Comparison of ENCODE assay signal across 1 cellular context in the genomic region with DNA sequence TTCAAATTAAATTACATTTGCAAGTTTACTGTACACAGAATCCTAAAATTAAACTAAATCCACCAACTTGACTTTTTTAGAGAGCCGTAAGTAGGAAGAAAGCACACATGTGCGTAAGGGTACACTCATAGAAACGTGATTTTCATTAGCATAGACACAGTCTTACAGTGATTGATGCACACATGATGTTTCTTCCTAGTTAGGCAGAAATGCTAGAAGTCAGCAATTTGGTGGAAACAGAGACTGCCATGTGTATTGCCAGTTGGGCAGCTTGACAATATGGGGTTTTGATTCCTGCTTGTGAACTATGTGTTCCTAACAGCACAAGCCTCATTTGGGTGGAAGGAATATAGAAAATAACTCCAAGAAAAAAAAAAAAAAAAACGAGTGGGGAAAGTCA.
TF ChIP-seq lines count a peak whose summit lies in the region.

No MANE protein-coding gene starts in this region.

TF ChIP-seq in IMR-90, 13 proteins besides CTCF, POLR2A, EP300 and RAD21:
- no peak for TF ChIP-seq CEBPB (IDR thresholded peaks at IDR 0.05; ENCODE audit: low read depth, low read length)
- no peak for TF ChIP-seq NFE2L2 (IDR thresholded peaks at IDR 0.05; ENCODE audit: low read depth, low read length)
- TF ChIP-seq, protein P1, sequence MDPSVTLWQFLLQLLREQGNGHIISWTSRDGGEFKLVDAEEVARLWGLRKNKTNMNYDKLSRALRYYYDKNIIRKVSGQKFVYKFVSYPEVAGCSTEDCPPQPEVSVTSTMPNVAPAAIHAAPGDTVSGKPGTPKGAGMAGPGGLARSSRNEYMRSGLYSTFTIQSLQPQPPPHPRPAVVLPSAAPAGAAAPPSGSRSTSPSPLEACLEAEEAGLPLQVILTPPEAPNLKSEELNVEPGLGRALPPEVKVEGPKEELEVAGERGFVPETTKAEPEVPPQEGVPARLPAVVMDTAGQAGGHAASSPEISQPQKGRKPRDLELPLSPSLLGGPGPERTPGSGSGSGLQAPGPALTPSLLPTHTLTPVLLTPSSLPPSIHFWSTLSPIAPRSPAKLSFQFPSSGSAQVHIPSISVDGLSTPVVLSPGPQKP (IDR thresholded peaks at IDR 0.05; ENCODE audit: borderline replicate concordance, low read depth, low read length) = no peak
- TF ChIP-seq MAZ (IDR thresholded peaks at IDR 0.05; ENCODE audit: borderline replicate concordance, low read depth, low read length) = no peak
- TF ChIP-seq MAFK (IDR thresholded peaks at IDR 0.05; ENCODE audit: low read depth, low read length) = no peak
- no peak for TF ChIP-seq RFX5 (IDR thresholded peaks at IDR 0.05; ENCODE audit: low read depth, low read length)
- no peak for TF ChIP-seq SMC3 (IDR thresholded peaks at IDR 0.05; ENCODE audit: low read depth, low read length)
- no peak for TF ChIP-seq BHLHE40 (IDR thresholded peaks at IDR 0.05; ENCODE audit: low read depth, low read length)
- TF ChIP-seq CHD1 (IDR thresholded peaks at IDR 0.05; ENCODE audit: low read depth, low read length) = no peak
- TF ChIP-seq FOS (IDR thresholded peaks at IDR 0.05; ENCODE audit: low read depth, low read length) = no peak
- TF ChIP-seq RCOR1 (IDR thresholded peaks at IDR 0.05; ENCODE audit: insufficient replicate concordance, low read length) = no peak
- TF ChIP-seq MXI1 (IDR thresholded peaks at IDR 0.05; ENCODE audit: borderline replicate concordance, low read depth, low read length) = no peak
- TF ChIP-seq, protein P2, sequence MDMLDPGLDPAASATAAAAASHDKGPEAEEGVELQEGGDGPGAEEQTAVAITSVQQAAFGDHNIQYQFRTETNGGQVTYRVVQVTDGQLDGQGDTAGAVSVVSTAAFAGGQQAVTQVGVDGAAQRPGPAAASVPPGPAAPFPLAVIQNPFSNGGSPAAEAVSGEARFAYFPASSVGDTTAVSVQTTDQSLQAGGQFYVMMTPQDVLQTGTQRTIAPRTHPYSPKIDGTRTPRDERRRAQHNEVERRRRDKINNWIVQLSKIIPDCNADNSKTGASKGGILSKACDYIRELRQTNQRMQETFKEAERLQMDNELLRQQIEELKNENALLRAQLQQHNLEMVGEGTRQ (IDR thresholded peaks at IDR 0.05; ENCODE audit: low read depth, low read length) = no peak
TF ChIP-seq in IMR-90: peak in this region for 0.
